8 cellular contexts compared by ENCODE assay signal in genomic region chrX:48938721-48939416, GRCh38. TPM values are rescaled to one million over a fixed set of nuclear protein-coding genes. Genes with fewer than 3 reads are reported as not detected.
DNase-seq lines count a peak whose midpoint lies in the region; ATAC-seq and TF ChIP-seq lines count a peak whose summit lies in the region.

No MANE protein-coding gene starts in this region.

- intact Hi-C loops in adrenal gland (cut with DNase I), result no loop called here

- H3K27ac ChIP-seq in skin epidermis (peak overlapping the region in 13 of 21 experiments; percentile 21 to 85 (median 67)), adrenal gland (no peak overlapping the region)

- H3K27me3 ChIP-seq in adrenal gland, result no peaks in the 10 kb centered on the region

- no peaks in the 10 kb centered on the region for H3K9me3 ChIP-seq in adrenal gland (replicated peaks in 1 of 3)

- ATAC-seq in GM18873 (IDR thresholded peaks at IDR 0.05; ENCODE audit: low FRiP score, unreplicated experiment) (peak; percentile 53), HG03025 (IDR thresholded peaks at IDR 0.05; ENCODE audit: low FRiP score, unreplicated experiment) (peak; percentile 48)

- TF ChIP-seq POLR2A in adrenal gland (IDR thresholded peaks at IDR 0.05), result no peak

- 50 to 79% (median 63%) methylated on average over 1 of the region's 1 CpG for WGBS in adrenal gland, 4 donors

- TF ChIP-seq CTCF in adrenal gland (IDR thresholded peaks at IDR 0.05), result no peak

- peaks cover 0 to 9% of the 10 kb centered on the region in 2 donors for H3K36me3 ChIP-seq in adrenal gland (replicated peaks in 1 of 2)

- no peak overlapping the region for H3K4me3 ChIP-seq in skin epidermis
- no peak overlapping the region for H3K4me3 ChIP-seq in adrenal gland

- H3K4me1 ChIP-seq in adrenal gland (replicated peaks in 1 of 2), result peaks cover 0 to 21% of the 10 kb centered on the region in 2 donors

- DNase-seq in activated CD4-positive, alpha-beta T cell treated with anti-CD3 and anti-CD28 coated beads, Interleukin-2, amount 50 U/mL, for 4 hours, result peak; percentile 47 to 48
- no peak for DNase-seq in kidney glomerular epithelial cell (lab: John Stamatoyannopoulos, UW)
- DNase-seq in GM03348 (ENCODE audit: low spot score), result no peak
- no peak for DNase-seq in adrenal gland
- DNase-seq in NCI-H510A treated with DMSO at 0.1 percent for 48 hours (lab: John Stamatoyannopoulos, UW), result no peak

RNA-seq across cellular contexts. Expression of gene OTUD5, which starts 18.5 kb away (rescaled TPM):
- total RNA-seq in adrenal gland, result 10 to 100 TPM; 39.4 to 67.8 (median 56.7) TPM
- polyA plus RNA-seq in adrenal gland, result 10 to 100 TPM; 47.7 to 79.5 (median 52.2) TPM

RNA-seq across cellular contexts. Expression of gene PIM2, which starts 20.0 kb away (rescaled TPM):
- 10 to 100 TPM in 3 of 8 donors, 1 to 10 TPM in 5; 3.8 to 13.1 (median 9.3) TPM for total RNA-seq in adrenal gland
- 10 to 100 TPM in 1 of 3 donors, 1 to 10 TPM in 2; 4.1 to 11.9 (median 4.8) TPM for polyA plus RNA-seq in adrenal gland

RNA-seq across cellular contexts. Expression of gene SLC35A2, which starts 27.4 kb away (rescaled TPM):
- total RNA-seq in adrenal gland, result 10 to 100 TPM; 29.4 to 59.7 (median 33.2) TPM
- 10 to 100 TPM in 2 of 3 donors, 1 to 10 TPM in 1; 5.1 to 33.5 (median 11.1) TPM for polyA plus RNA-seq in adrenal gland

RNA-seq across cellular contexts. Expression of gene KCND1, which starts 32.8 kb away (rescaled TPM):
- 1 to 10 TPM in 5 of 8 donors, under 1 TPM in 3; 0.24 to 2.1 (median 1.0) TPM for total RNA-seq in adrenal gland
- polyA plus RNA-seq in adrenal gland, result 1 to 10 TPM in 1 of 3 donors, under 1 TPM in 2; 0.77 to 2.4 (median 0.82) TPM

RNA-seq across cellular contexts. Expression of gene PQBP1, which starts 41.1 kb away (rescaled TPM):
- total RNA-seq in adrenal gland, result 100 to 1,000 TPM in 1 of 8 donors, 10 to 100 TPM in 7; 53.1 to 123 (median 82.2) TPM
- polyA plus RNA-seq in adrenal gland, result 100 to 1,000 TPM; 117 to 316 (median 295) TPM

Comparison
In these comparisons a context has a peak if more than half of its experiments do, and no peak if none do; other contexts are left out.
1. DNase-seq: peak in activated CD4-positive, alpha-beta T cell treated with anti-CD3 and anti-CD28 coated beads, Interleukin-2, amount 50 U/mL, for 4 hours (2 of 2); none in kidney glomerular epithelial cell (single experiment), GM03348 (single experiment), adrenal gland (0 of 7) and NCI-H510A treated with DMSO at 0.1 percent for 48 hours (single experiment).
2. H3K27ac ChIP-seq: peak in skin epidermis (13 of 21); none in adrenal gland (0 of 5).